ENCODE assay signal across 25 cellular contexts in the genomic region with DNA sequence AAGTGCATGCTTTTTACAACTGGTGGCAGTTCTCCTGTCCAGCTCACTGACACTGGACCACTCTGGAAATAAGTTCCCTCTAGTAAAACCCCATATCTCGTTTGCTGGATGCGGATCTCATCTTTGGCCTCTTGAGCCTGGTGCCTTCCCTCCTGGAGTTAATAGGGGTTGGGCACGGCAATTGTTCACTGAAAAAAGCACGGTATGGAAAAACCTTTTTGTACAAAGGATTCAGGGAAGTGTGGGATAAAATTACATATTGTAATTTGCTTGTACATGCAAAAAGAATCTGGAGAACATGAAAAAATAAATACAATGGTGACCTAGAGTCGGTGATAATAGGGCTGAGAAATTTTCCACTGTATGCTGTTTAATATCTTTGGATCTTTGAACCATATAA. TPM values are rescaled to one million over a fixed set of nuclear protein-coding genes. Genes with fewer than 3 reads are reported as not detected.
"Had no signal": no experiment of that assay in that cellular context is flagged by ENCODE, and none has a peak within 500 bp of the region (broad histone marks: within the 10 kb centered on the region; RNA-seq: fewer than 3 reads in every experiment).

No MANE protein-coding gene starts in this region.

- H3K36me3 ChIP-seq: left ventricle myocardium inferior, suprapubic skin, tibial nerve had no signal

- ATAC-seq: activated CD4-positive, CD25-positive, alpha-beta regulatory T cell treated with anti-CD3 and anti-CD28 coated beads, Interleukin-2, amount 50 U/mL, for 24 hours; activated CD8-positive, alpha-beta memory T cell treated with anti-CD3 and anti-CD28 coated beads, Interleukin-2, amount 10 ng/mL, durations not matched to agents 7 days and 5 days; activated CD8-positive, alpha-beta T cell treated with anti-CD3 and anti-CD28 coated beads for 36 hours; sciatic nerve; stimulated activated effector memory CD8-positive, alpha-beta T cell treated with anti-CD3 and anti-CD28 coated beads, Interleukin-12 subunit alpha, Interleukin-12 subunit beta, amount 100 ng/mL, for 72 hours; stimulated activated naive CD8-positive, alpha-beta T cell treated with anti-CD3 and anti-CD28 coated beads, Interleukin-15, amount 100 ng/mL, for 72 hours; T-helper 17 cell had no signal

- H3K9me3 ChIP-seq: left ventricle myocardium inferior, suprapubic skin, tibial nerve had no signal

- H3K27me3 ChIP-seq: suprapubic skin, tibial nerve had no signal

- H3K9me3 Mint-ChIP-seq: activated CD4-positive, alpha-beta T cell treated with anti-CD3 and anti-CD28 coated beads, Interleukin-2, amount 10 ng/mL, durations not matched to agents 24 days and 14 days; activated CD8-positive, alpha-beta T cell treated with anti-CD3 and anti-CD28 coated beads for 36 hours; activated naive CD4-positive, alpha-beta T cell treated with anti-CD3 and anti-CD28 coated beads, Interleukin-2, amount 10 ng/mL, durations not matched to agents 7 days and 5 days; dendritic cell treated with granulocyte-macrophage colony-stimulating factor and Interleukin-4, amounts not matched to agents 40 ng/mL and 50 ng/mL, for 4 days; nephron progenitor cell; stimulated activated effector memory CD8-positive, alpha-beta T cell treated with anti-CD3 and anti-CD28 coated beads, Interleukin-12 subunit alpha, Interleukin-12 subunit beta, amount 100 ng/mL, for 72 hours; stimulated activated naive CD8-positive, alpha-beta T cell treated with anti-CD3 and anti-CD28 coated beads, Interleukin-15, amount 100 ng/mL, for 72 hours had no signal

- DNase-seq: activated CD4-positive, alpha-beta T cell treated with anti-CD3 and anti-CD28 coated beads, Interleukin-2, amount 10 ng/mL, durations not matched to agents 24 days and 14 days; activated CD8-positive, alpha-beta memory T cell treated with anti-CD3 and anti-CD28 coated beads, Interleukin-2, amount 10 ng/mL, durations not matched to agents 7 days and 5 days; activated CD8-positive, alpha-beta T cell treated with anti-CD3 and anti-CD28 coated beads for 36 hours; activated effector memory CD4-positive, alpha-beta T cell treated with anti-CD3 and anti-CD28 coated beads, Interleukin-2, amount 50 U/mL, for 16 hours; activated naive CD4-positive, alpha-beta T cell treated with anti-CD3 and anti-CD28 coated beads, Interleukin-2, amount 10 ng/mL, durations not matched to agents 7 days and 5 days; activated T-cell treated with anti-CD3 and anti-CD28 coated beads for 4 hours; amygdala; effector CD4-positive, alpha-beta T cell; erythroblast; foreskin fibroblast; left ventricle myocardium inferior; nephron progenitor cell; nucleus accumbens; small intestine; stimulated activated CD4-positive, alpha-beta T cell treated with anti-CD3 and anti-CD28 coated beads, Interleukin-2, amount 100 ng/mL, for 24 hours; stimulated activated naive CD8-positive, alpha-beta T cell treated with anti-CD3 and anti-CD28 coated beads, Interleukin-15, amount 100 ng/mL, for 72 hours; T-helper 17 cell had no signal

- H3K36me3 Mint-ChIP-seq: activated CD8-positive, alpha-beta memory T cell treated with anti-CD3 and anti-CD28 coated beads, Interleukin-2, amount 10 ng/mL, durations not matched to agents 7 days and 5 days; activated naive CD4-positive, alpha-beta T cell treated with anti-CD3 and anti-CD28 coated beads, Interleukin-2, amount 10 ng/mL, durations not matched to agents 7 days and 5 days; stimulated activated effector memory CD8-positive, alpha-beta T cell treated with anti-CD3 and anti-CD28 coated beads, Interleukin-12 subunit alpha, Interleukin-12 subunit beta, amount 100 ng/mL, for 72 hours had no signal

- H3K4me3 ChIP-seq: left ventricle myocardium inferior, suprapubic skin, tibial nerve had no signal

- H3K27me3 Mint-ChIP-seq: activated CD4-positive, alpha-beta T cell treated with anti-CD3 and anti-CD28 coated beads, Interleukin-2, amount 10 ng/mL, durations not matched to agents 24 days and 14 days; activated naive CD4-positive, alpha-beta T cell treated with anti-CD3 and anti-CD28 coated beads, Interleukin-2, amount 10 ng/mL, durations not matched to agents 7 days and 5 days; brain; dendritic cell treated with granulocyte-macrophage colony-stimulating factor and Interleukin-4, amounts not matched to agents 40 ng/mL and 50 ng/mL, for 4 days had no signal

- FAIRE-seq: small intestine, urothelium cell line had no signal

- H3K4me3 Mint-ChIP-seq: activated CD4-positive, alpha-beta T cell treated with anti-CD3 and anti-CD28 coated beads, Interleukin-2, amount 10 ng/mL, durations not matched to agents 24 days and 14 days; activated CD8-positive, alpha-beta memory T cell treated with anti-CD3 and anti-CD28 coated beads, Interleukin-2, amount 10 ng/mL, durations not matched to agents 7 days and 5 days; activated CD8-positive, alpha-beta T cell treated with anti-CD3 and anti-CD28 coated beads for 36 hours; activated naive CD4-positive, alpha-beta T cell treated with anti-CD3 and anti-CD28 coated beads, Interleukin-2, amount 10 ng/mL, durations not matched to agents 7 days and 5 days; dendritic cell treated with granulocyte-macrophage colony-stimulating factor and Interleukin-4, amounts not matched to agents 40 ng/mL and 50 ng/mL, for 4 days; nephron progenitor cell; stimulated activated effector memory CD8-positive, alpha-beta T cell treated with anti-CD3 and anti-CD28 coated beads, Interleukin-12 subunit alpha, Interleukin-12 subunit beta, amount 100 ng/mL, for 72 hours; stimulated activated naive CD8-positive, alpha-beta T cell treated with anti-CD3 and anti-CD28 coated beads, Interleukin-15, amount 100 ng/mL, for 72 hours; T-helper 17 cell had no signal

- H3K27ac ChIP-seq: left ventricle myocardium inferior, suprapubic skin, tibial nerve had no signal

- H3K4me1 Mint-ChIP-seq: activated CD8-positive, alpha-beta memory T cell treated with anti-CD3 and anti-CD28 coated beads, Interleukin-2, amount 10 ng/mL, durations not matched to agents 7 days and 5 days had no signal

- H3K27ac Mint-ChIP-seq: activated CD4-positive, alpha-beta T cell treated with anti-CD3 and anti-CD28 coated beads, Interleukin-2, amount 10 ng/mL, durations not matched to agents 24 days and 14 days; activated CD8-positive, alpha-beta memory T cell treated with anti-CD3 and anti-CD28 coated beads, Interleukin-2, amount 10 ng/mL, durations not matched to agents 7 days and 5 days; activated CD8-positive, alpha-beta T cell treated with anti-CD3 and anti-CD28 coated beads for 36 hours; activated naive CD4-positive, alpha-beta T cell treated with anti-CD3 and anti-CD28 coated beads, Interleukin-2, amount 10 ng/mL, durations not matched to agents 7 days and 5 days; dendritic cell treated with granulocyte-macrophage colony-stimulating factor and Interleukin-4, amounts not matched to agents 40 ng/mL and 50 ng/mL, for 4 days; nephron progenitor cell; stimulated activated effector memory CD8-positive, alpha-beta T cell treated with anti-CD3 and anti-CD28 coated beads, Interleukin-12 subunit alpha, Interleukin-12 subunit beta, amount 100 ng/mL, for 72 hours; stimulated activated naive CD8-positive, alpha-beta T cell treated with anti-CD3 and anti-CD28 coated beads, Interleukin-15, amount 100 ng/mL, for 72 hours; T-helper 17 cell had no signal

RNA-seq across cellular contexts. Expression of a gene that starts 30.6 kb away (rescaled TPM):
- total RNA-seq: activated CD4-positive, alpha-beta T cell treated with anti-CD3 and anti-CD28 coated beads, Interleukin-2, amount 10 ng/mL, durations not matched to agents 24 days and 14 days; activated CD8-positive, alpha-beta T cell treated with anti-CD3 and anti-CD28 coated beads for 36 hours had no signal
